Comparison of ENCODE assay signal across 17 cellular contexts in the genomic region with DNA sequence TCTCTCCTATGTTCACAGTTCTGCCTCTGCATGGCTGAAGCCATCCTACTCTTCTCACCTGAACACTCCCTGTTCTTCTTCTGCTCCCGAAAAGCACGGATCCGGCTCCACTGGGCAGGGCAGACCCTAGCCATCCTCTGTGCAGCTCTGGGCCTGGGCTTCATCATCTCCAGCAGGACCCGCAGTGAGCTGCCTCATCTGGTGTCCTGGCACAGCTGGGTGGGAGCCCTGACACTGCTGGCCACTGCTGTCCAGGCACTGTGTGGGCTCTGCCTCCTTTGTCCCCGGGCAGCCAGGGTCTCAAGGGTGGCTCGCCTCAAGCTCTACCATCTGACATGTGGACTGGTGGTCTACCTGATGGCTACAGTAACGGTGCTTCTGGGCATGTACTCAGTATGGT. TPM values are rescaled to one million over a fixed set of nuclear protein-coding genes. Genes with fewer than 3 reads are reported as not detected.
DNase-seq lines count a peak whose midpoint lies in the region; ATAC-seq and TF ChIP-seq lines count a peak whose summit lies in the region.
"Had no signal": no experiment of that assay in that cellular context is flagged by ENCODE, and none has a peak within 500 bp of the region (broad histone marks: within the 10 kb centered on the region; RNA-seq: fewer than 3 reads in every experiment).

No MANE protein-coding gene starts in this region.

- H3K27me3 Mint-ChIP-seq in CD4-positive, alpha-beta T cell, result no peaks in the 10 kb centered on the region
- no peaks in the 10 kb centered on the region for H3K27me3 Mint-ChIP-seq in activated naive CD8-positive, alpha-beta T cell treated with anti-CD3 and anti-CD28 coated beads for 36 hours
- no peaks in the 10 kb centered on the region for H3K27me3 Mint-ChIP-seq in natural killer cell (ENCODE audit: low read depth in 2 of 2)

- H3K4me1 Mint-ChIP-seq in CD4-positive, alpha-beta T cell (ENCODE audit: low read depth), result peaks cover 67% of the 10 kb centered on the region
- peaks cover 56% of the 10 kb centered on the region for H3K4me1 Mint-ChIP-seq in activated naive CD8-positive, alpha-beta T cell treated with anti-CD3 and anti-CD28 coated beads for 36 hours
- H3K4me1 Mint-ChIP-seq in natural killer cell, result peaks cover 21 to 49% of the 10 kb centered on the region in 2 donors

- no peak overlapping the region for H3K27ac ChIP-seq in CD4-positive, alpha-beta T cell (ENCODE audit: low read depth, low read length)
- no peak overlapping the region for H3K27ac ChIP-seq in DND-41 (ENCODE audit: low read length)
- no peak overlapping the region for H3K27ac ChIP-seq in ascending aorta
- H3K27ac ChIP-seq: C4-2B had no signal

- no peaks in the 10 kb centered on the region for H3K27me3 ChIP-seq in CD4-positive, alpha-beta T cell (ENCODE audit: control insufficient read depth, insufficient read depth, low read length)
- H3K27me3 ChIP-seq in DND-41 (ENCODE audit: insufficient read depth, low read length, poor library complexity) (no peaks in the 10 kb centered on the region), ascending aorta (no peaks in the 10 kb centered on the region)

- peaks cover 30% of the 10 kb centered on the region for H3K4me1 ChIP-seq in DND-41 (ENCODE audit: insufficient read depth, low read length)
- H3K4me1 ChIP-seq in ascending aorta, result peaks cover 9 to 34% of the 10 kb centered on the region in 2 donors

- no peaks in the 10 kb centered on the region for H3K9me3 Mint-ChIP-seq in CD4-positive, alpha-beta T cell
- no peaks in the 10 kb centered on the region for H3K9me3 Mint-ChIP-seq in activated naive CD8-positive, alpha-beta T cell treated with anti-CD3 and anti-CD28 coated beads for 36 hours
- H3K9me3 Mint-ChIP-seq in natural killer cell, result no peaks in the 10 kb centered on the region

- H3K4me2 ChIP-seq in DND-41 (ENCODE audit: insufficient read depth, low read length), result peak overlapping the region; percentile 76

- no peak overlapping the region for H3K9ac ChIP-seq in DND-41 (ENCODE audit: low read depth, low read length)

- peak overlapping the region; percentile 88 for H3K27ac Mint-ChIP-seq in CD4-positive, alpha-beta T cell
- no peak overlapping the region for H3K27ac Mint-ChIP-seq in activated naive CD8-positive, alpha-beta T cell treated with anti-CD3 and anti-CD28 coated beads for 36 hours
- H3K27ac Mint-ChIP-seq in natural killer cell, result no peak overlapping the region

- no peak overlapping the region for H2AFZ ChIP-seq in DND-41 (ENCODE audit: low read depth, low read length)

- POLR2A ChIA-PET in CD4-positive, alpha-beta T cell (lab: Charles Lee), result interaction anchor here (3.2 to 22.6 kb wide), 2 partner anchors 11 to 35 kb away, joined by 21 to 318 read pairs; a partner anchor contains a TSS

- no peak for TF ChIP-seq CTCF in CD4-positive, alpha-beta T cell (IDR thresholded peaks at IDR 0.05)
- TF ChIP-seq CTCF in DND-41 (IDR thresholded peaks at IDR 0.05; ENCODE audit: borderline replicate concordance, extremely low read depth, low read length, poor library complexity, severe bottlenecking), result no peak
- TF ChIP-seq CTCF in natural killer cell (IDR thresholded peaks at IDR 0.05), result no peak
- TF ChIP-seq CTCF in ascending aorta (IDR thresholded peaks at IDR 0.05), result no peak

- CTCF ChIA-PET in CD4-positive, alpha-beta T cell (lab: Charles Lee), result interaction anchor here (24.2 kb wide), 1 partner anchor 35 kb away, joined by 474 read pairs; no protein-coding TSS in a partner anchor

- peaks cover 60% of the 10 kb centered on the region for H3K36me3 Mint-ChIP-seq in CD4-positive, alpha-beta T cell (ENCODE audit: low read depth)
- no peaks in the 10 kb centered on the region for H3K36me3 Mint-ChIP-seq in activated naive CD8-positive, alpha-beta T cell treated with anti-CD3 and anti-CD28 coated beads for 36 hours
- H3K36me3 Mint-ChIP-seq in natural killer cell, result peaks cover 8% of the 10 kb centered on the region

- intact Hi-C loops in CD4-positive, alpha-beta T cell (cut with DNase I, micrococcal nuclease), result loop anchor here in 1 of 2 experiments (2.0 kb wide), 1 partner anchor 15 kb away; no protein-coding TSS in a partner anchor
- intact Hi-C loops in natural killer cell (cut with micrococcal nuclease), result no loop called here
- intact Hi-C loops in ascending aorta (cut with DNase I), result no loop called here

- no peak overlapping the region for H3K4me3 ChIP-seq in DND-41 (ENCODE audit: low read depth in 1 of 2, low read length in 2 of 2)
- H3K4me3 ChIP-seq in ascending aorta, result no peak overlapping the region

- no peak for DNase-seq in CD4-positive, alpha-beta T cell
- DNase-seq in DND-41 (no peak), natural killer cell (no peak), ascending aorta (ENCODE audit: low spot score in 2 of 2) (no peak)
- DNase-seq in activated naive CD8-positive, alpha-beta T cell treated with anti-CD3 and anti-CD28 coated beads for 36 hours, result no peak
- no peak for DNase-seq in stimulated activated CD4-positive, alpha-beta T cell treated with anti-CD3 and anti-CD28 coated beads, Interleukin-2, amount 100 ng/mL, for 48 hours
- DNase-seq: activated CD4-positive, alpha-beta T cell treated with anti-CD3 and anti-CD28 coated beads for 1 hour; IMR-90; mesendoderm; NCI-H1048; NCI-H82; stimulated activated naive CD4-positive, alpha-beta T cell treated with Interleukin-2 at 50 U/mL for 16 hours had no signal

- no peaks in the 10 kb centered on the region for H3K9me3 ChIP-seq in CD4-positive, alpha-beta T cell (ENCODE audit: control insufficient read depth, low read length)
- H3K9me3 ChIP-seq in DND-41 (ENCODE audit: insufficient read depth, low read length, severe bottlenecking) (no peaks in the 10 kb centered on the region), ascending aorta (no peaks in the 10 kb centered on the region)

- no peak for ATAC-seq in CD4-positive, alpha-beta T cell (ENCODE audit: poor library complexity)
- no peak for ATAC-seq in DND-41 (ENCODE audit: insufficient read depth, low read depth)
- ATAC-seq in natural killer cell, result no peak
- ATAC-seq in GM18907 (IDR thresholded peaks at IDR 0.05; ENCODE audit: unreplicated experiment), result no peak

- H3K36me3 ChIP-seq in DND-41 (ENCODE audit: insufficient read depth, low read length), result peaks cover 66% of the 10 kb centered on the region
- H3K36me3 ChIP-seq in ascending aorta, result peaks cover 13 to 25% of the 10 kb centered on the region in 2 donors

- H3K4me3 Mint-ChIP-seq in CD4-positive, alpha-beta T cell, result peak overlapping the region; percentile 97
- peak overlapping the region; percentile 97 for H3K4me3 Mint-ChIP-seq in activated naive CD8-positive, alpha-beta T cell treated with anti-CD3 and anti-CD28 coated beads for 36 hours
- H3K4me3 Mint-ChIP-seq in natural killer cell, result peak overlapping the region; percentile 93

- H3K79me2 ChIP-seq in DND-41 (ENCODE audit: insufficient read depth, low read length), result peaks cover 29% of the 10 kb centered on the region

- H4K20me1 ChIP-seq in DND-41 (ENCODE audit: insufficient read depth, low read length), result peaks cover 21% of the 10 kb centered on the region

RNA-seq across cellular contexts. Expression of a gene that starts 1.8 kb away (rescaled TPM):
- total RNA-seq in CD4-positive, alpha-beta T cell, result 10 to 100 TPM; 12.0 to 15.0 TPM
- 1 to 10 TPM; 6.3 to 8.1 TPM for total RNA-seq in activated naive CD8-positive, alpha-beta T cell treated with anti-CD3 and anti-CD28 coated beads for 36 hours
- total RNA-seq in natural killer cell (10 to 100 TPM; 21.1 to 36.0 (median 34.7) TPM), ascending aorta (26.8 TPM)

RNA-seq across cellular contexts. Expression of a gene that starts 12.0 kb away (rescaled TPM):
- 10 to 100 TPM; 11.8 to 13.1 TPM for total RNA-seq in CD4-positive, alpha-beta T cell
- 10 to 100 TPM; 14.6 to 15.6 TPM for total RNA-seq in activated naive CD8-positive, alpha-beta T cell treated with anti-CD3 and anti-CD28 coated beads for 36 hours
- total RNA-seq in natural killer cell, result 10 to 100 TPM; 16.4 to 18.5 (median 18.3) TPM
- total RNA-seq in ascending aorta, result 5.9 TPM

RNA-seq across cellular contexts. Expression of a gene that starts 13.8 kb away (rescaled TPM):
- 10 to 100 TPM; 16.9 TPM for total RNA-seq in CD4-positive, alpha-beta T cell
- 1 to 10 TPM; 2.1 to 2.5 TPM for total RNA-seq in activated naive CD8-positive, alpha-beta T cell treated with anti-CD3 and anti-CD28 coated beads for 36 hours
- total RNA-seq in natural killer cell, result 10 to 100 TPM in 1 of 3 donors, 1 to 10 TPM in 2; 5.0 to 10.7 (median 7.8) TPM
- total RNA-seq in ascending aorta, result 4.7 TPM

RNA-seq across cellular contexts. Expression of a gene that starts 29.4 kb away (rescaled TPM):
- not detected for total RNA-seq in CD4-positive, alpha-beta T cell
- not detected for total RNA-seq in activated naive CD8-positive, alpha-beta T cell treated with anti-CD3 and anti-CD28 coated beads for 36 hours
- total RNA-seq in natural killer cell (not detected), ascending aorta (8.1 TPM)

RNA-seq across cellular contexts. Expression of a gene that starts 43.9 kb away (rescaled TPM):
- total RNA-seq in CD4-positive, alpha-beta T cell, result under 1 TPM; 0.53 to 0.85 TPM
- total RNA-seq in activated naive CD8-positive, alpha-beta T cell treated with anti-CD3 and anti-CD28 coated beads for 36 hours, result under 1 TPM in 1 of 2 experiments, not detected in 1; 0.16 TPM
- total RNA-seq in natural killer cell (under 1 TPM in 2 of 3 donors, not detected in 1; 0.75 to 0.91 TPM), ascending aorta (not detected)
- total RNA-seq: Daoy, epithelial cell of proximal tubule, IMR-90, omental fat pad had no signal
